11 cellular contexts compared by ENCODE assay signal in genomic region chr10:96664563-96664962, GRCh38. TPM values are rescaled to one million over a fixed set of nuclear protein-coding genes. Genes with fewer than 3 reads are reported as not detected.
DNase-seq lines count a peak whose midpoint lies in the region; ATAC-seq and TF ChIP-seq lines count a peak whose summit lies in the region.
"Had no signal": no experiment of that assay in that cellular context is flagged by ENCODE, and none has a peak within 500 bp of the region (broad histone marks: within the 10 kb centered on the region; RNA-seq: fewer than 3 reads in every experiment).

No MANE protein-coding gene starts in this region.

- no peak overlapping the region for H2AFZ ChIP-seq in neural cell (ENCODE audit: low read depth, low read length)

- no peaks in the 10 kb centered on the region for H3K9me3 ChIP-seq in neural cell (ENCODE audit: low read length)

- H3K4me3 ChIP-seq in neural cell (ENCODE audit: low read length), result no peak overlapping the region

- H3K9me2 ChIP-seq in neural cell (ENCODE audit: insufficient read depth, low read length), result no peaks in the 10 kb centered on the region

- peak; percentile 54 for DNase-seq in GM13977 (ENCODE audit: low spot score)
- DNase-seq in UCSD-AML1 (lab: John Stamatoyannopoulos, UW; ENCODE audit: unreplicated experiment), result peak; percentile 42
- no peak for DNase-seq in NCI-H2196 (lab: John Stamatoyannopoulos, UW; ENCODE audit: unreplicated experiment)
- DNase-seq in SIG-M5 (lab: John Stamatoyannopoulos, UW), result no peak
- no peak for DNase-seq in activated CD4-positive, alpha-beta T cell treated with anti-CD3 and anti-CD28 coated beads for 48 hours
- DNase-seq: DMS79 treated with DMSO at 0.1 percent for 48 hours, kidney, NCI-H510A had no signal

- no peak overlapping the region for H3K27ac ChIP-seq in neural cell (ENCODE audit: low read length)

- no peaks in the 10 kb centered on the region for H3K27me3 ChIP-seq in neural cell (ENCODE audit: insufficient read depth, low read depth, low read length)

- no peaks in the 10 kb centered on the region for H4K20me1 ChIP-seq in neural cell (ENCODE audit: insufficient read depth)

- no peaks in the 10 kb centered on the region for H3K79me2 ChIP-seq in neural cell (replicated peaks; ENCODE audit: insufficient read depth, low read length)

- in situ Hi-C loops in GM13977 (cut with MboI; ENCODE audit: low pct_unique_long_range_greater_than_20kb, low sequenced_read_pairs, unreplicated experiment), result no loop called here

- H3K4me2 ChIP-seq in neural cell (ENCODE audit: low read length), result no peak overlapping the region

- ATAC-seq in HG02852 (IDR thresholded peaks at IDR 0.05; ENCODE audit: unreplicated experiment), result peak; percentile 59
- ATAC-seq in GM18498 (IDR thresholded peaks at IDR 0.05; ENCODE audit: unreplicated experiment), result no peak

- peak; percentile 28 for TF ChIP-seq EP300 in neural cell (conservative IDR thresholded peaks at IDR 0.05; ENCODE audit: poor library complexity, severe bottlenecking)

- H3K36me3 ChIP-seq in neural cell (ENCODE audit: insufficient read depth, low read length), result no peaks in the 10 kb centered on the region

- H3F3A ChIP-seq in neural cell (ENCODE audit: insufficient read depth, low read length, poor library complexity, severe bottlenecking), result no peaks in the 10 kb centered on the region

- H3K9ac ChIP-seq in neural cell (ENCODE audit: low read length), result no peak overlapping the region

- TF ChIP-seq RAD21 in neural cell (conservative IDR thresholded peaks at IDR 0.05), result no peak

- TF ChIP-seq CTCF in GM13977 (IDR thresholded peaks at IDR 0.05; ENCODE audit: extremely low read depth, insufficient read depth, missing control alignments) (no peak), neural cell (IDR thresholded peaks at IDR 0.05; ENCODE audit: poor library complexity, severe bottlenecking) (no peak)

TF ChIP-seq in neural cell, 6 proteins besides CTCF, POLR2A, EP300 and RAD21:
- TF ChIP-seq TAF1 (IDR thresholded peaks at IDR 0.05; ENCODE audit: low read depth) (no peak), SMC3 (conservative IDR thresholded peaks at IDR 0.05; ENCODE audit: poor library complexity) (no peak), EZH2 (IDR thresholded peaks at IDR 0.05; ENCODE audit: borderline replicate concordance, insufficient read depth, low read length, poor library complexity, severe bottlenecking) (no peak), POLR2AphosphoS5 (IDR thresholded peaks at IDR 0.05) (no peak), MXI1 (conservative IDR thresholded peaks at IDR 0.05; ENCODE audit: poor library complexity, severe bottlenecking) (no peak)
- TF ChIP-seq, protein P1, sequence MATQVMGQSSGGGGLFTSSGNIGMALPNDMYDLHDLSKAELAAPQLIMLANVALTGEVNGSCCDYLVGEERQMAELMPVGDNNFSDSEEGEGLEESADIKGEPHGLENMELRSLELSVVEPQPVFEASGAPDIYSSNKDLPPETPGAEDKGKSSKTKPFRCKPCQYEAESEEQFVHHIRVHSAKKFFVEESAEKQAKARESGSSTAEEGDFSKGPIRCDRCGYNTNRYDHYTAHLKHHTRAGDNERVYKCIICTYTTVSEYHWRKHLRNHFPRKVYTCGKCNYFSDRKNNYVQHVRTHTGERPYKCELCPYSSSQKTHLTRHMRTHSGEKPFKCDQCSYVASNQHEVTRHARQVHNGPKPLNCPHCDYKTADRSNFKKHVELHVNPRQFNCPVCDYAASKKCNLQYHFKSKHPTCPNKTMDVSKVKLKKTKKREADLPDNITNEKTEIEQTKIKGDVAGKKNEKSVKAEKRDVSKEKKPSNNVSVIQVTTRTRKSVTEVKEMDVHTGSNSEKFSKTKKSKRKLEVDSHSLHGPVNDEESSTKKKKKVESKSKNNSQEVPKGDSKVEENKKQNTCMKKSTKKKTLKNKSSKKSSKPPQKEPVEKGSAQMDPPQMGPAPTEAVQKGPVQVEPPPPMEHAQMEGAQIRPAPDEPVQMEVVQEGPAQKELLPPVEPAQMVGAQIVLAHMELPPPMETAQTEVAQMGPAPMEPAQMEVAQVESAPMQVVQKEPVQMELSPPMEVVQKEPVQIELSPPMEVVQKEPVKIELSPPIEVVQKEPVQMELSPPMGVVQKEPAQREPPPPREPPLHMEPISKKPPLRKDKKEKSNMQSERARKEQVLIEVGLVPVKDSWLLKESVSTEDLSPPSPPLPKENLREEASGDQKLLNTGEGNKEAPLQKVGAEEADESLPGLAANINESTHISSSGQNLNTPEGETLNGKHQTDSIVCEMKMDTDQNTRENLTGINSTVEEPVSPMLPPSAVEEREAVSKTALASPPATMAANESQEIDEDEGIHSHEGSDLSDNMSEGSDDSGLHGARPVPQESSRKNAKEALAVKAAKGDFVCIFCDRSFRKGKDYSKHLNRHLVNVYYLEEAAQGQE (IDR thresholded peaks at IDR 0.05; ENCODE audit: borderline replicate concordance), result no peak

RNA-seq across cellular contexts. Expression of gene PIK3AP1, which starts 55.8 kb away (rescaled TPM):
- 0.05 TPM in 1 of 2 replicates, not detected in the other for polyA plus RNA-seq in neural cell
- polyA minus RNA-seq in neural cell, result 0.23 and 0.24 TPM in 2 replicates

Comparison
In these comparisons a context has a peak if more than half of its experiments do, and no peak if none do; other contexts are left out.
1. DNase-seq: peak in GM13977 (single experiment) and UCSD-AML1 (single experiment); none in NCI-H2196 (single experiment), SIG-M5 (single experiment) and activated CD4-positive, alpha-beta T cell treated with anti-CD3 and anti-CD28 coated beads for 48 hours (single experiment).